In the genomic region with DNA sequence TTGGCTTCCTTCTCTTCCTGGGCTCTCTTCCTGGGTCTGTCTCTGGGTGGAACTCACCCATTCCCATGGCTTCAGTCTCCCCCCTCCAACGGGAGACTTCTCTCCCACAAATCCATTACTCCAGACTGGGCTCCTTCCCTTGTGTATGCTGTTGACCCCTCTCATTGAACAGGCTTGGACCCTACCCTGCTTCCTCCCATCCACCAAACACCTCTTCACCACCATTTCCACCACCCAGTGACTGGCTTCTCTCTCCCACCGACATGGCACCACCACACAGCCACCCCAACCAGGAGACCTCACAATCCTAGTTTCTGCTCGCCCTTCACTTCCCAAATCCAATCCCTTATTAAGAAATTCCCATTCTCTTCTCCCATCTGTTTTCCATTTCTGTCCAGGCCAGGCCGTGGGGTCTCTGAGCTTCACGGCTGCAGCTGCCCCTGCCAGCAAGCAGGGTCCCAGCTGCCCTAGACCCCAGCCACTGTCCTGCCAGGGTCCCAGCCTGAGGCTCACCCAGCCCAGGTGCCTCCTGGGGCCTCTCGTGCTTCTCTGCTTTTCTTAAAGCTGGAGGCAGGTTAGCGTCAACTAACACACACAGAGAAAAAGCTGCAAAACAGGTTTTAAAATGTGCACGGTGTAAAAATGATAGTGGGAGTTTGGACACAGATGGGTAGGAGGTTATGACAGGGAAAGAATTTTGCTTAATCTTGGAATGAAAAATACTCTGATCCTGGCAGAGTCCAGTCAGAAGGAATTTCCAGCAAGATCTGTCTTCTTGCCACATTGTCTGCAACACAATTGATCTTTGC, we compare ENCODE assay signal across 11 cellular contexts.
DNase-seq lines count a peak whose midpoint lies in the region; ATAC-seq and TF ChIP-seq lines count a peak whose summit lies in the region.
"Had no signal": no experiment of that assay in that cellular context is flagged by ENCODE, and none has a peak within 500 bp of the region (broad histone marks: within the 10 kb centered on the region; RNA-seq: fewer than 3 reads in every experiment).

No MANE protein-coding gene starts in this region.

- H3K4me3 ChIP-seq in right atrium auricular region (no peak overlapping the region), mammary epithelial cell (replicated peaks in 1 of 3; ENCODE audit: insufficient read depth in 1 of 3, low read depth in 2 of 3, low read length in 3 of 3) (no peak overlapping the region)
- H3K4me3 ChIP-seq: HAP-1 had no signal

- H3K4me1 Mint-ChIP-seq in nephron: peaks cover 37% of the 10 kb centered on the region

- no peaks in the 10 kb centered on the region for H3K36me3 Mint-ChIP-seq in nephron (ENCODE audit: low read depth)

- dilution Hi-C loops in mammary epithelial cell (cut with HindIII; ENCODE audit: low sequenced_read_pairs): no loop called here

- H3K4me3 Mint-ChIP-seq in nephron: no peak overlapping the region

- peaks cover 6% of the 10 kb centered on the region for H3K9me3 Mint-ChIP-seq in nephron

- H3K27me3 ChIP-seq in right atrium auricular region (no peaks in the 10 kb centered on the region), mammary epithelial cell (ENCODE audit: insufficient read depth, low read length) (no peaks in the 10 kb centered on the region)

- TF ChIP-seq CTCF in right atrium auricular region (IDR thresholded peaks at IDR 0.05) (no peak), mammary epithelial cell (conservative IDR thresholded peaks at IDR 0.05 in 1 of 2, IDR thresholded peaks at IDR 0.05 in 1 of 2; ENCODE audit: extremely low read depth in 1 of 2, insufficient read depth in 1 of 2, low read depth in 1 of 2, low read length in 2 of 2) (no peak), nephron (IDR thresholded peaks at IDR 0.05; ENCODE audit: unreplicated experiment in 3 of 3) (no peak)

- intact Hi-C loops in Right ventricle myocardium superior (cut with DNase I) (no loop called here), mammary epithelial cell (cut with micrococcal nuclease) (no loop called here)

- ATAC-seq in Right ventricle myocardium superior (ENCODE audit: poor library complexity) (no peak), HG03097 (IDR thresholded peaks at IDR 0.05; ENCODE audit: low FRiP score, unreplicated experiment) (no peak)
- no peak for ATAC-seq in activated CD4-positive, CD25-positive, alpha-beta regulatory T cell treated with anti-CD3 and anti-CD28 coated beads, Interleukin-2, amount 50 U/mL, for 24 hours

- DNase-seq in right atrium auricular region (ENCODE audit: low spot score) (peak; percentile 21), Right ventricle myocardium superior (no peak), mammary epithelial cell (peak; percentile 11), dedifferentiated amniotic fluid mesenchymal stem cell (ENCODE audit: extremely low spot score) (no peak), midbrain (lab: John Stamatoyannopoulos, UW) (no peak)
- DNase-seq: effector memory CD4-positive, alpha-beta T cell; NCI-H774 had no signal

- H3K4me2 ChIP-seq in mammary epithelial cell (ENCODE audit: insufficient read depth, low read depth, low read length): no peak overlapping the region

- no TSS peak for BruUV-seq in mammary epithelial cell (replicated peaks; lab: Mats Ljungman, UMichigan)

- WGBS in mammary epithelial cell (ENCODE audit: low coverage, missing lambda C conversion rate): 34% methylated on average over 7 of the region's 8 CpGs

- peaks cover 30% of the 10 kb centered on the region for H3K27me3 Mint-ChIP-seq in nephron (ENCODE audit: low read depth)

- H3K27ac ChIP-seq in right atrium auricular region (no peak overlapping the region), mammary epithelial cell (ENCODE audit: insufficient read depth, low read depth, low read length) (no peak overlapping the region)

- H3K9me3 ChIP-seq in right atrium auricular region (no peaks in the 10 kb centered on the region), mammary epithelial cell (replicated peaks; ENCODE audit: insufficient read depth, low read length) (no peaks in the 10 kb centered on the region)
- H3K9me3 ChIP-seq: HAP-1 had no signal

- no peak overlapping the region for H3K9ac ChIP-seq in mammary epithelial cell (ENCODE audit: insufficient read depth, low read length)

- H3K36me3 ChIP-seq in right atrium auricular region: no peaks in the 10 kb centered on the region
- no peaks in the 10 kb centered on the region for H3K36me3 ChIP-seq in mammary epithelial cell (ENCODE audit: insufficient read depth, low read length)
- H3K36me3 ChIP-seq: HAP-1 had no signal

- CTCF ChIA-PET in mammary epithelial cell (lab: Charles Lee; ENCODE audit: low non-redundant PET): no interaction called here

- H4K20me1 ChIP-seq in mammary epithelial cell (ENCODE audit: insufficient read depth, low read length): no peaks in the 10 kb centered on the region

- H2AFZ ChIP-seq in mammary epithelial cell (ENCODE audit: low read depth, low read length): no peak overlapping the region

- H3K27ac Mint-ChIP-seq in nephron: peak overlapping the region; percentile 45 to 75 (median 49)

- in situ Hi-C loops in mammary epithelial cell (cut with MboI; ENCODE audit: low sequenced_read_pairs in 2 of 2): no loop called here

- H3K79me2 ChIP-seq in mammary epithelial cell (ENCODE audit: insufficient read depth, low read length): no peaks in the 10 kb centered on the region

- H3K4me1 ChIP-seq in right atrium auricular region (peaks cover 0 to 32% of the 10 kb centered on the region in 2 donors), mammary epithelial cell (ENCODE audit: insufficient read depth, low read length) (no peaks in the 10 kb centered on the region)
- H3K4me1 ChIP-seq: HAP-1 had no signal

Comparison
In these comparisons a context has a peak if more than half of its experiments do, and no peak if none do; other contexts are left out.
1. DNase-seq: peak in right atrium auricular region (single experiment) and mammary epithelial cell (single experiment); none in Right ventricle myocardium superior (single experiment), dedifferentiated amniotic fluid mesenchymal stem cell (single experiment) and midbrain (single experiment).